Comparison of ENCODE assay signal across 14 cellular contexts in the genomic region with DNA sequence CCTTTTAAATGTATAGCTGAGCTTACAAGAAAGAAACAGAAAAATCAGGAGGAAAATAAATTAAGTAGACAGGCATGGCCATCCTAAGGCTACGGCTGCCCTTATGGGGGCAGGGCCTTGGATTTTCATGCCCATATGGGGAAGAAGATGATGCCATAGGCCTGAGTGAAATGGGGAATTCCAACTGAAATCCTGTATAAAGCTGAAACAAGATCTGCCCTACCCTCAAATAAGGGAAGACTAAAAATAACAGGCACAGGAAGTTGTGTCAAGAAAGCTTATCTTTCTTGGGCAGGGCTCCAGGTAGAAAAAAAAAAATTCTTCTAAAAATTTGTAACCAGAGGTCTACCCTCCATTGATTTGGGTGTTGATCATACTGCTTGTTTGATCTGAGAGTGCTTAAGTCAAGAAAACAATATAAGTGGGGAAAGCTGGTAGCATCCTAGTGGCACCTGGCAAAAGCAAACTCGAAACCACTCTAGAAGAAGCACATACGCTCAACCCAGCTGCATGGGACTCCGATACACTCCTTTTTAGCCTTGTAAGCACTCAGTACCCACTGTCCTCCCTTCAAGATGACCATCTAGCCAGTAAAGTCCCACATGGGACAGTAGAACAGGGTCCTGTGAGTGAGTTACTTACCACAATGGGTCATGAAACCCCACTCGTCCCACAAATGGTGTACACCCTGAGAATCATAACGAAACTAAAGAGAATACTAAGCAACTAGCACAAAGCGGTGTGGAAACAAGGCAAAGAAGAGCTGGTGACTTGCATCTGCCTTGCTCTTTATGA. TPM values are rescaled to one million over a fixed set of nuclear protein-coding genes. Genes with fewer than 3 reads are reported as not detected.
DNase-seq lines count a peak whose midpoint lies in the region; ATAC-seq and TF ChIP-seq lines count a peak whose summit lies in the region.
"Had no signal": no experiment of that assay in that cellular context is flagged by ENCODE, and none has a peak within 500 bp of the region (broad histone marks: within the 10 kb centered on the region; RNA-seq: fewer than 3 reads in every experiment).

No MANE protein-coding gene starts in this region.

- no peak overlapping the region for H3K27ac ChIP-seq in PC-3 (ENCODE audit: low read length)
- no peak overlapping the region for H3K27ac ChIP-seq in uterus
- H3K27ac ChIP-seq: Peyer's patch had no signal

- intact Hi-C loops in PC-3 (cut with micrococcal nuclease), result loop anchor here (10.0 kb wide), 1 partner anchor 562 kb away; no protein-coding TSS in a partner anchor
- intact Hi-C loops in uterus (cut with DNase I; ENCODE audit: low total_unique reads), result no loop called here

- ATAC-seq in GM19023 (IDR thresholded peaks at IDR 0.05; ENCODE audit: unreplicated experiment), result peak; percentile 64
- peak; percentile 62 for ATAC-seq in HG02798 (IDR thresholded peaks at IDR 0.05; ENCODE audit: poor library complexity, unreplicated experiment)
- ATAC-seq in naive B cell (ENCODE audit: low read depth in 2 of 2), result peak; percentile 14 to 52
- no peak for ATAC-seq in PC-3
- ATAC-seq: activated T-helper 17 cell treated with anti-CD3 and anti-CD28 coated beads, Interleukin-2, amount 50 U/mL, for 72 hours; right cardiac atrium had no signal

- H3K27me3 Mint-ChIP-seq in naive B cell (peaks cover 0 to 7% (median 0%) of the 10 kb centered on the region in 3 donors), glutamatergic neuron (ENCODE audit: unreplicated experiment) (peaks cover 2% of the 10 kb centered on the region)
- H3K27me3 Mint-ChIP-seq: dendritic cell treated with granulocyte-macrophage colony-stimulating factor and Interleukin-4, amounts not matched to agents 40 ng/mL and 50 ng/mL, for 4 days had no signal

- H3K4me2 ChIP-seq in PC-3 (ENCODE audit: low read length), result no peak overlapping the region

- no peak overlapping the region for H3K4me3 Mint-ChIP-seq in naive B cell
- no peak overlapping the region for H3K4me3 Mint-ChIP-seq in glutamatergic neuron (ENCODE audit: unreplicated experiment)
- H3K4me3 Mint-ChIP-seq: activated T-helper 17 cell treated with anti-CD3 and anti-CD28 coated beads, Interleukin-2, amount 50 U/mL, for 72 hours; dendritic cell treated with granulocyte-macrophage colony-stimulating factor and Interleukin-4, amounts not matched to agents 40 ng/mL and 50 ng/mL, for 4 days had no signal

- CTCF ChIA-PET in PC-3 (lab: Charles Lee), result no interaction called here

- H3K27ac Mint-ChIP-seq in naive B cell, result peak overlapping the region in 1 of 6 donors; percentile 3
- H3K27ac Mint-ChIP-seq in glutamatergic neuron (ENCODE audit: unreplicated experiment), result no peak overlapping the region
- H3K27ac Mint-ChIP-seq: activated T-helper 17 cell treated with anti-CD3 and anti-CD28 coated beads, Interleukin-2, amount 50 U/mL, for 72 hours; dendritic cell treated with granulocyte-macrophage colony-stimulating factor and Interleukin-4, amounts not matched to agents 40 ng/mL and 50 ng/mL, for 4 days had no signal

- TF ChIP-seq POLR2A in uterus (IDR thresholded peaks at IDR 0.05), result no peak

- DNase-seq in NCI-H510A (lab: John Stamatoyannopoulos, UW) (peak; percentile 29), naive B cell (no peak), PC-3 (no peak), glutamatergic neuron (no peak), uterus (no peak)
- DNase-seq: DMS79 treated with DMSO at 0.1 percent for 48 hours, mesenchymal stem cell, NCI-H1694, Peyer's patch, right cardiac atrium had no signal

- H3K9me3 Mint-ChIP-seq in naive B cell (peaks cover 0 to 3% (median 2%) of the 10 kb centered on the region in 7 donors), glutamatergic neuron (ENCODE audit: unreplicated experiment) (no peaks in the 10 kb centered on the region)

- no peak overlapping the region for H3K4me3 ChIP-seq in PC-3 (ENCODE audit: low read length)
- H3K4me3 ChIP-seq in uterus, result no peak overlapping the region
- H3K4me3 ChIP-seq: Peyer's patch had no signal

- TF ChIP-seq CTCF in PC-3 (conservative IDR thresholded peaks at IDR 0.05; ENCODE audit: low read depth, low read length) (no peak), glutamatergic neuron (IDR thresholded peaks at IDR 0.05; ENCODE audit: partially characterized antibody, unreplicated experiment) (no peak), uterus (IDR thresholded peaks at IDR 0.05) (no peak)

- H3K9me2 ChIP-seq in PC-3 (replicated peaks; ENCODE audit: low read length), result no peaks in the 10 kb centered on the region

- H3K9ac ChIP-seq in PC-3 (ENCODE audit: low read length), result no peak overlapping the region

- H3K4me1 Mint-ChIP-seq in naive B cell, result peaks cover 4 to 13% (median 10%) of the 10 kb centered on the region in 3 donors
- H3K4me1 Mint-ChIP-seq in glutamatergic neuron (ENCODE audit: low read depth, unreplicated experiment), result no peaks in the 10 kb centered on the region
- H3K4me1 Mint-ChIP-seq: activated T-helper 17 cell treated with anti-CD3 and anti-CD28 coated beads, Interleukin-2, amount 50 U/mL, for 72 hours had no signal

- H4K20me1 ChIP-seq in PC-3 (ENCODE audit: low read length), result no peaks in the 10 kb centered on the region

- no peak overlapping the region for H2AFZ ChIP-seq in PC-3 (ENCODE audit: low read length)

- H3K36me3 ChIP-seq in PC-3 (ENCODE audit: low read depth, low read length), result no peaks in the 10 kb centered on the region
- no peaks in the 10 kb centered on the region for H3K36me3 ChIP-seq in uterus
- H3K36me3 ChIP-seq: Peyer's patch had no signal

- no TSS peak for BruUV-seq in PC-3 (replicated peaks; lab: Mats Ljungman, UMichigan)

- H3K27me3 ChIP-seq in PC-3 (ENCODE audit: low read length) (no peaks in the 10 kb centered on the region), uterus (no peaks in the 10 kb centered on the region)
- H3K27me3 ChIP-seq: Peyer's patch had no signal

- POLR2A ChIA-PET in PC-3 (lab: Charles Lee; ENCODE audit: unreplicated experiment), result interaction anchor here (0.7 kb wide), 1 partner anchor 36 kb away, joined by 8 read pairs; no protein-coding TSS in a partner anchor

- no peaks in the 10 kb centered on the region for H3K79me2 ChIP-seq in PC-3 (ENCODE audit: low read length)

- H3F3A ChIP-seq in PC-3 (ENCODE audit: low read length, unreplicated experiment), result no peaks in the 10 kb centered on the region

- H3K4me1 ChIP-seq in PC-3 (ENCODE audit: insufficient read depth, low read length) (no peaks in the 10 kb centered on the region), uterus (no peaks in the 10 kb centered on the region)
- H3K4me1 ChIP-seq: Peyer's patch had no signal

- no peaks in the 10 kb centered on the region for H3K36me3 Mint-ChIP-seq in naive B cell
- H3K36me3 Mint-ChIP-seq in glutamatergic neuron (ENCODE audit: unreplicated experiment), result no peaks in the 10 kb centered on the region

- H3K9me3 ChIP-seq in PC-3 (ENCODE audit: low read length), result no peaks in the 10 kb centered on the region
- no peaks in the 10 kb centered on the region for H3K9me3 ChIP-seq in uterus
- H3K9me3 ChIP-seq: Peyer's patch had no signal

RNA-seq across cellular contexts. Expression of a gene that starts 22.3 kb away (rescaled TPM):
- polyA plus RNA-seq in naive B cell (ENCODE audit: low read depth in 6 of 6), result under 1 TPM in 2 of 6 donors, not detected in 4; 0.43 to 0.53 TPM
- 1.9 and 3.1 TPM in 2 replicates for total RNA-seq in PC-3 (2014; rRNA removed)
- 0.56 TPM for total RNA-seq in glutamatergic neuron (ENCODE audit: unreplicated experiment)
- total RNA-seq in uterus, result 10 to 100 TPM in 1 of 4 donors, 1 to 10 TPM in 1, under 1 TPM in 2; 0.26 to 10.0 (median 1.7) TPM
- total RNA-seq: activated T-helper 17 cell treated with anti-CD3 and anti-CD28 coated beads, Interleukin-2, amount 50 U/mL, for 72 hours had no signal
